ENCODE assay signal across 12 cellular contexts in the genomic region with DNA sequence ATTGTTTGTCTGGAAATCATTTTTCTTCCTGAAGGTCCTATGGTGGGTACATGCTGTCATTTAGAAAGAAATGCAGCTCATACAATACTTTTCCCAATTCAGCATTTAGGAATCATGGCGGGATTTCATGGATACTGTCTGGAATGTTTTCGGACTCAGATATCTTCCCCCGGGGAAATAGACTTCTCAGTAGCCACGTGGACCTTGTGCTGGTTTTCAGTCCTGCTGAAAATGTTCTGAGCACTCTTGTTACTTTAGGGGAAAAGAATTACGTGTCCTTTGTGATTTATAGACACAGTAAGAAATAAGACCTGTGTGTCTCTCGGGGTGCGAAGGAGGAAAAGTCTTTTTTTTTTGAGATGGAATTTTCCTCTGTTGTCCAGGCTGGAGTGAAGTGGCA. TPM values are rescaled to one million over a fixed set of nuclear protein-coding genes. Genes with fewer than 3 reads are reported as not detected.
DNase-seq lines count a peak whose midpoint lies in the region; ATAC-seq and TF ChIP-seq lines count a peak whose summit lies in the region.
"Had no signal": no experiment of that assay in that cellular context is flagged by ENCODE, and none has a peak within 500 bp of the region (broad histone marks: within the 10 kb centered on the region; RNA-seq: fewer than 3 reads in every experiment).

No MANE protein-coding gene starts in this region.

- no peaks in the 10 kb centered on the region for H3K9me3 Mint-ChIP-seq in T-helper 1 cell treated with Interleukin-12 subunit alpha and Interleukin-12 subunit beta and Interleukin-4 antibody, amounts not matched to agents 30 μg/mL and 1 μg/mL, for 36 hours

- H3K27ac ChIP-seq in SK-N-MC (peak overlapping the region; percentile 77), skeletal muscle tissue (ENCODE audit: low read depth, low read length) (peak overlapping the region; percentile 45)
- H3K27ac ChIP-seq: 22Rv1 had no signal

- H3K9ac ChIP-seq in SK-N-MC (ENCODE audit: insufficient read length) = peak overlapping the region; percentile 8
- peak overlapping the region in 2 of 3 donors; percentile 1 to 59 for H3K9ac ChIP-seq in skeletal muscle tissue (ENCODE audit: low read depth in 1 of 3, low read length in 3 of 3)

- DNase-seq in T-helper 1 cell (no peak), SK-N-MC (ENCODE audit: low read depth, low spot score) (no peak), fibroblast of villous mesenchyme (ENCODE audit: low read depth) (peak; percentile 51), ecto neural progenitor cell (ENCODE audit: low spot score) (no peak)
- DNase-seq: SHP77 treated with DMSO at 0.1 percent for 48 hours; stimulated activated CD8-positive, alpha-beta memory T cell treated with anti-CD3 and anti-CD28 coated beads, Interleukin-4, amount 100 ng/mL, for 48 hours had no signal

- peak overlapping the region; percentile 97 for H3K4me3 Mint-ChIP-seq in T-helper 1 cell treated with Interleukin-12 subunit alpha and Interleukin-12 subunit beta and Interleukin-4 antibody, amounts not matched to agents 30 μg/mL and 1 μg/mL, for 36 hours

- no peak for TF ChIP-seq CTCF in fibroblast of villous mesenchyme (IDR thresholded peaks at IDR 0.05; ENCODE audit: insufficient read depth, low read depth, low read length)

- no peaks in the 10 kb centered on the region for H3K27me3 ChIP-seq in skeletal muscle tissue (ENCODE audit: control insufficient read depth in 3 of 3, insufficient read depth in 3 of 3, low read length in 3 of 3)

- peak overlapping the region; percentile 95 for H3K27ac Mint-ChIP-seq in T-helper 1 cell treated with Interleukin-12 subunit alpha and Interleukin-12 subunit beta and Interleukin-4 antibody, amounts not matched to agents 30 μg/mL and 1 μg/mL, for 36 hours

- H3K36me3 ChIP-seq in SK-N-MC (ENCODE audit: insufficient read depth, low read length) = peaks cover 25% of the 10 kb centered on the region
- peaks cover 0 to 6% (median 4%) of the 10 kb centered on the region in 3 donors for H3K36me3 ChIP-seq in skeletal muscle tissue (ENCODE audit: control insufficient read depth in 3 of 3, insufficient read depth in 3 of 3, low read length in 3 of 3)

- peak overlapping the region; percentile 85 for H3K4me3 ChIP-seq in SK-N-MC
- H3K4me3 ChIP-seq in fibroblast of villous mesenchyme (ENCODE audit: low read depth, low read length) = peak overlapping the region; percentile 86
- peak overlapping the region in 1 of 3 donors; percentile 38 for H3K4me3 ChIP-seq in skeletal muscle tissue (ENCODE audit: low read length in 3 of 3)

- H3K36me3 Mint-ChIP-seq in T-helper 1 cell treated with Interleukin-12 subunit alpha and Interleukin-12 subunit beta and Interleukin-4 antibody, amounts not matched to agents 30 μg/mL and 1 μg/mL, for 36 hours (ENCODE audit: low read depth) = peaks cover 47% of the 10 kb centered on the region

- H3K4me1 Mint-ChIP-seq in T-helper 1 cell treated with Interleukin-12 subunit alpha and Interleukin-12 subunit beta and Interleukin-4 antibody, amounts not matched to agents 30 μg/mL and 1 μg/mL, for 36 hours (ENCODE audit: low read depth) = peaks cover 63% of the 10 kb centered on the region

- H3K9me3 ChIP-seq in SK-N-MC (ENCODE audit: low read depth, low read length) = no peaks in the 10 kb centered on the region
- no peaks in the 10 kb centered on the region for H3K9me3 ChIP-seq in skeletal muscle tissue (ENCODE audit: control insufficient read depth in 3 of 3, low read length in 3 of 3)

- peaks cover 59 to 63% (median 60%) of the 10 kb centered on the region in 3 donors for H3K4me1 ChIP-seq in skeletal muscle tissue (ENCODE audit: control insufficient read depth in 3 of 3, insufficient read depth in 3 of 3, low read length in 3 of 3)

- peaks cover under 1% of the 10 kb centered on the region for H3K27me3 Mint-ChIP-seq in T-helper 1 cell treated with Interleukin-12 subunit alpha and Interleukin-12 subunit beta and Interleukin-4 antibody, amounts not matched to agents 30 μg/mL and 1 μg/mL, for 36 hours (ENCODE audit: low read depth)

- ATAC-seq in HG02678 (IDR thresholded peaks at IDR 0.05; ENCODE audit: unreplicated experiment) (no peak), HG03196 (IDR thresholded peaks at IDR 0.05; ENCODE audit: unreplicated experiment) (no peak)

RNA-seq across cellular contexts. Expression of a gene that starts 3.8 kb away (rescaled TPM):
- 268 and 386 TPM in 2 replicates for total RNA-seq in fibroblast of villous mesenchyme
- total RNA-seq in skeletal muscle tissue = 122 TPM

RNA-seq across cellular contexts. Expression of a gene that starts 57.0 kb away (rescaled TPM):
- 0.97 and 4.7 TPM in 2 replicates for total RNA-seq in fibroblast of villous mesenchyme
- total RNA-seq in skeletal muscle tissue = 3.1 TPM
- total RNA-seq: lung microvascular endothelial cell had no signal
